Comparison of ENCODE assay signal across 22 cellular contexts in the genomic region with DNA sequence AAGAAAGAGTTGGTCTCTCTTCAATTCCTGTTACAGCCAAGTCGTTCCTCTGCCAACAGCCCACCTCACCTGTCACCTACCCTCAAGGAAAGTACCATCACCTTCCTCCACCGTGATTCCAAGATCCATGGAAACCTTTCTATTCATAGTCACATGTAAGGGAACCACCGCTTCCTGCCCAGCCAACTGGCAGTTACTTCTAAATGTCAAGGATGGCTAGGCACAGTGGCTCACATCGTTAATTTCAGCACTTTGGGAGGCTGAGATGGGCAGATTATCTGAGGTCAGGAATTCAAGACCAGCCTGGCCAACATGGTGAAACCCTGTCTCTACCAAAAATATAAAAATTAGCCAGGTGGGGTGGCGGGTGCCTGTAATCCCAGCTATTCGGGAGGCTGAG.
A peak's percentile ranks its signal among the peaks of the same experiment; 100 is the strongest.
DNase-seq lines count a peak whose midpoint lies in the region; ATAC-seq and TF ChIP-seq lines count a peak whose summit lies in the region.
"Had no signal": no experiment of that assay in that cellular context is flagged by ENCODE, and none has a peak within 500 bp of the region (broad histone marks: within the 10 kb centered on the region; RNA-seq: fewer than 3 reads in every experiment).

No MANE protein-coding gene starts in this region.

- no peak overlapping the region for H3K4ac ChIP-seq in H9 (ENCODE audit: low read depth, low read length)

- H2AK5ac ChIP-seq in H9 (ENCODE audit: insufficient read length, low read length), result peak overlapping the region; percentile 87

- H3K56ac ChIP-seq in H9 (ENCODE audit: insufficient read length, low read depth, low read length), result no peak overlapping the region

- no peak for DNase-seq in H9
- no peak for DNase-seq in activated naive CD8-positive, alpha-beta T cell treated with anti-CD3 and anti-CD28 coated beads, Interleukin-2, amount 50 U/mL, for 24 hours
- no peak for DNase-seq in naive thymus-derived CD8-positive, alpha-beta T cell
- no peak for DNase-seq in NCI-H1092 treated with DMSO at 0.1 percent for 48 hours (lab: John Stamatoyannopoulos, UW)
- no peak for DNase-seq in iPS-NIHi11 (ENCODE audit: low spot score)
- no peak for DNase-seq in germinal center (ENCODE audit: low spot score)
- DNase-seq: activated CD4-positive, alpha-beta memory T cell treated with anti-CD3 and anti-CD28 coated beads for 36 hours; activated gamma-delta T cell; foreskin melanocyte; left lung; NCI-H1436 treated with DMSO at 0.1 percent for 48 hours; NCI-H774; occipital lobe; retina; transverse colon had no signal

- H3K27me3 ChIP-seq in BLaER1 (no peaks in the 10 kb centered on the region), H9 (ENCODE audit: insufficient read depth, low read length) (no peaks in the 10 kb centered on the region)
- H3K27me3 ChIP-seq: esophagus muscularis mucosa, left lung, SJSA1, transverse colon had no signal

- no peaks in the 10 kb centered on the region for H3K9me3 ChIP-seq in BLaER1
- no peaks in the 10 kb centered on the region for H3K9me3 ChIP-seq in H9 (ENCODE audit: control insufficient read depth, low read depth, low read length)
- H3K9me3 ChIP-seq: esophagus muscularis mucosa, left lung, SJSA1, transverse colon had no signal

- H3K4me1 Mint-ChIP-seq in H9, result peaks cover 48 to 50% of the 10 kb centered on the region in 2 experiments
- peaks cover 75% of the 10 kb centered on the region for H3K4me1 Mint-ChIP-seq in activated naive CD8-positive, alpha-beta T cell treated with anti-CD3 and anti-CD28 coated beads, Interleukin-2, amount 50 U/mL, for 24 hours
- peaks cover 48 to 88% (median 85%) of the 10 kb centered on the region in 4 donors for H3K4me1 Mint-ChIP-seq in naive thymus-derived CD8-positive, alpha-beta T cell

- POLR2A ChIA-PET in naive thymus-derived CD8-positive, alpha-beta T cell (lab: Charles Lee), result interaction anchor here (0.6 to 1.0 kb wide), 2 partner anchors 9 to 68 kb away, joined by 3 read pairs; no protein-coding TSS in a partner anchor

- peak overlapping the region in 2 of 3 experiments; percentile 17 to 74; a peak in 4 of 7 replicates for H3K27ac Mint-ChIP-seq in H9
- H3K27ac Mint-ChIP-seq in activated naive CD8-positive, alpha-beta T cell treated with anti-CD3 and anti-CD28 coated beads, Interleukin-2, amount 50 U/mL, for 24 hours, result peak overlapping the region; percentile 39
- peak overlapping the region; percentile 11 to 96 (median 79) for H3K27ac Mint-ChIP-seq in naive thymus-derived CD8-positive, alpha-beta T cell
- H3K27ac Mint-ChIP-seq: activated CD4-positive, alpha-beta memory T cell treated with anti-CD3 and anti-CD28 coated beads for 36 hours had no signal

- no peak overlapping the region for H2BK15ac ChIP-seq in H9 (ENCODE audit: low read depth, low read length)

- H3K36me3 ChIP-seq in BLaER1, result no peaks in the 10 kb centered on the region
- H3K36me3 ChIP-seq: esophagus muscularis mucosa, left lung, SJSA1, transverse colon had no signal

- no peak overlapping the region for H2BK5ac ChIP-seq in H9 (ENCODE audit: insufficient read length, low read length)

- H3K27ac ChIP-seq in BLaER1 (peak overlapping the region; percentile 65), H9 (ENCODE audit: insufficient read length, low read depth, low read length) (no peak overlapping the region)
- H3K27ac ChIP-seq: C4-2B, esophagus muscularis mucosa, HL-60, left lung, SJSA1, transverse colon had no signal

- no peak overlapping the region for H3K4me3 ChIP-seq in BLaER1
- H3K4me3 ChIP-seq: esophagus muscularis mucosa, left lung, SJSA1, skin epidermis, transverse colon had no signal

- H3K4me1 ChIP-seq in BLaER1 (peaks cover 67% of the 10 kb centered on the region), H9 (ENCODE audit: insufficient read depth, low read length) (peaks cover 19% of the 10 kb centered on the region; the same call in 1 of the 2 replicates)

- H3K23me2 ChIP-seq in H9 (ENCODE audit: insufficient read length, low read depth, low read length, poor library complexity, severe bottlenecking), result no peaks in the 10 kb centered on the region

- no peak overlapping the region for H3T11ph ChIP-seq in H9 (ENCODE audit: low read length)

- no peak overlapping the region for H3K4me3 Mint-ChIP-seq in H9
- no peak overlapping the region for H3K4me3 Mint-ChIP-seq in activated naive CD8-positive, alpha-beta T cell treated with anti-CD3 and anti-CD28 coated beads, Interleukin-2, amount 50 U/mL, for 24 hours
- H3K4me3 Mint-ChIP-seq in naive thymus-derived CD8-positive, alpha-beta T cell, result peak overlapping the region in 2 of 10 donors; percentile 1 to 33
- H3K4me3 Mint-ChIP-seq: activated CD4-positive, alpha-beta memory T cell treated with anti-CD3 and anti-CD28 coated beads for 36 hours had no signal

- no peak overlapping the region for H2AFZ ChIP-seq in H9 (ENCODE audit: low read length)

- H3K27me3 Mint-ChIP-seq in H9 (ENCODE audit: low read depth), result no peaks in the 10 kb centered on the region
- H3K27me3 Mint-ChIP-seq in activated naive CD8-positive, alpha-beta T cell treated with anti-CD3 and anti-CD28 coated beads, Interleukin-2, amount 50 U/mL, for 24 hours, result no peaks in the 10 kb centered on the region
- no peaks in the 10 kb centered on the region for H3K27me3 Mint-ChIP-seq in naive thymus-derived CD8-positive, alpha-beta T cell

- H3K36me3 Mint-ChIP-seq in H9 (ENCODE audit: insufficient read depth in 1 of 3, low read depth in 3 of 3), result peaks cover 0 to 2% (median 0%) of the 10 kb centered on the region in 3 experiments; a peak in 1 of 7 replicates
- peaks cover 10% of the 10 kb centered on the region for H3K36me3 Mint-ChIP-seq in activated naive CD8-positive, alpha-beta T cell treated with anti-CD3 and anti-CD28 coated beads, Interleukin-2, amount 50 U/mL, for 24 hours (ENCODE audit: low read depth)
- peaks cover 0 to 5% (median 5%) of the 10 kb centered on the region in 3 donors for H3K36me3 Mint-ChIP-seq in naive thymus-derived CD8-positive, alpha-beta T cell

- no peak overlapping the region for H4K8ac ChIP-seq in H9 (replicated peaks; ENCODE audit: insufficient read length, low read depth, low read length)

- H3K79me1 ChIP-seq in H9 (ENCODE audit: insufficient read depth, low read depth, low read length, poor library complexity, severe bottlenecking), result no peaks in the 10 kb centered on the region

- H4K20me1 ChIP-seq in BLaER1 (no peaks in the 10 kb centered on the region), H9 (ENCODE audit: control insufficient read depth, insufficient read depth, insufficient read length) (no peaks in the 10 kb centered on the region)

- H2BK12ac ChIP-seq in H9 (ENCODE audit: insufficient read length, low read depth, low read length), result peak overlapping the region; percentile 21

- no peak overlapping the region for H4K5ac ChIP-seq in H9 (ENCODE audit: insufficient read length, low read depth, low read length)

- H3K23ac ChIP-seq in H9 (ENCODE audit: insufficient read length, low read depth, low read length), result no peak overlapping the region

- H4K91ac ChIP-seq in H9 (ENCODE audit: insufficient read length, low read depth, low read length), result peak overlapping the region; percentile 67

- no peak overlapping the region for H3K14ac ChIP-seq in H9 (ENCODE audit: insufficient read depth, low read length)

- H3K18ac ChIP-seq in H9 (ENCODE audit: insufficient read length, low read depth, low read length), result no peak overlapping the region

- peaks cover 2% of the 10 kb centered on the region; the same call in 1 of the 2 replicates for H3K79me2 ChIP-seq in H9 (ENCODE audit: insufficient read depth, low read length)

- H2BK20ac ChIP-seq in H9 (ENCODE audit: low read depth, low read length, poor library complexity, severe bottlenecking), result no peak overlapping the region

- WGBS in H9 (ENCODE audit: extremely low coverage, insufficient read length, low lambda C conversion rate), result no CpG with 5 or more reads among the region's 6 CpGs

- peak overlapping the region; percentile 75 for H3K4me2 ChIP-seq in BLaER1
- no peak overlapping the region for H3K4me2 ChIP-seq in H9 (ENCODE audit: insufficient read depth, insufficient read length, low read length)

- no peak overlapping the region for H2BK120ac ChIP-seq in H9 (ENCODE audit: low read depth, low read length, poor library complexity, severe bottlenecking)

- ATAC-seq in activated naive CD8-positive, alpha-beta T cell treated with anti-CD3 and anti-CD28 coated beads, Interleukin-2, amount 50 U/mL, for 24 hours, result no peak
- no peak for ATAC-seq in naive thymus-derived CD8-positive, alpha-beta T cell
- ATAC-seq in HG02759 (IDR thresholded peaks at IDR 0.05; ENCODE audit: unreplicated experiment), result no peak
- ATAC-seq: left lung had no signal

- H3K9me3 Mint-ChIP-seq in H9, result no peaks in the 10 kb centered on the region
- H3K9me3 Mint-ChIP-seq in activated naive CD8-positive, alpha-beta T cell treated with anti-CD3 and anti-CD28 coated beads, Interleukin-2, amount 50 U/mL, for 24 hours, result peaks cover 10% of the 10 kb centered on the region
- peaks cover 0 to 9% (median 2%) of the 10 kb centered on the region in 9 donors for H3K9me3 Mint-ChIP-seq in naive thymus-derived CD8-positive, alpha-beta T cell
- H3K9me3 Mint-ChIP-seq: activated CD4-positive, alpha-beta memory T cell treated with anti-CD3 and anti-CD28 coated beads for 36 hours had no signal

- no peak for TF ChIP-seq CTCF in H9 (conservative IDR thresholded peaks at IDR 0.05)

- H3K9ac ChIP-seq in BLaER1 (no peak overlapping the region), H9 (ENCODE audit: extremely low read depth, insufficient read length, low read length) (no peak overlapping the region)
